Comparison of ENCODE assay signal across 8 cellular contexts in genomic region chr10:103069453-103070331, GRCh38.
A peak's percentile ranks its signal among the peaks of the same experiment; 100 is the strongest.
DNase-seq lines count a peak whose midpoint lies in the region; ATAC-seq and TF ChIP-seq lines count a peak whose summit lies in the region.

No MANE protein-coding gene starts in this region.

- CTCF ChIA-PET in MCF 10A (lab: Yijun Ruan, JAX) = interaction anchor here (0.6 to 3.9 kb wide), 21 partner anchors 9 to 591 kb away, joined by 3 to 52 read pairs (median 3); partner anchors contain the start of gene CNNM2

- H3K4me2 ChIP-seq in MM.1S (ENCODE audit: low read depth, low read length) = peak overlapping the region; percentile 32; the same call in 1 of the 2 replicates

- H3K4me3 Mint-ChIP-seq in MCF 10A (ENCODE audit: unreplicated experiment) = no peak overlapping the region

- peaks cover 5% of the 10 kb centered on the region for H3F3A ChIP-seq in MM.1S (ENCODE audit: insufficient read depth, low read length)

- H3K27ac Mint-ChIP-seq in MCF 10A (ENCODE audit: low read depth, unreplicated experiment) = no peak overlapping the region

- TF ChIP-seq CTCF in MM.1S (IDR thresholded peaks at IDR 0.05; ENCODE audit: low read length) (peak; percentile 80), VCaP (conservative IDR thresholded peaks at IDR 0.05) (peak; percentile 86), MCF 10A (IDR thresholded peaks at IDR 0.05; ENCODE audit: unreplicated experiment) (peak; percentile 72)

- ATAC-seq in GM21423 (IDR thresholded peaks at IDR 0.05; ENCODE audit: unreplicated experiment) (peak; percentile 62), HG03025 (IDR thresholded peaks at IDR 0.05; ENCODE audit: low FRiP score, unreplicated experiment) (no peak)

- peak overlapping the region; percentile 12; the same call in 1 of the 2 replicates for H2AFZ ChIP-seq in MM.1S (ENCODE audit: low read length)

- H3K36me3 Mint-ChIP-seq in MCF 10A (ENCODE audit: insufficient read depth, unreplicated experiment) = no peaks in the 10 kb centered on the region

- H3K27me3 Mint-ChIP-seq in MCF 10A (ENCODE audit: insufficient read depth, unreplicated experiment) = no peaks in the 10 kb centered on the region

- peaks cover 32% of the 10 kb centered on the region for H3K4me1 ChIP-seq in MM.1S (ENCODE audit: low read length)

- H3K27ac ChIP-seq in MM.1S (ENCODE audit: low read length) = peak overlapping the region; percentile 41; the same call in 1 of the 2 replicates
- no peak overlapping the region for H3K27ac ChIP-seq in VCaP

- no peaks in the 10 kb centered on the region for H4K20me1 ChIP-seq in MM.1S (ENCODE audit: insufficient read depth, low read length)

- intact Hi-C loops in MCF 10A (cut with micrococcal nuclease) = loop anchor here (1.0 to 10.0 kb wide), 4 partner anchors 175 to 415 kb away; no protein-coding TSS in a partner anchor

- H3K4me3 ChIP-seq in MM.1S (ENCODE audit: low read length) = 0 out of 2 replicates have a peak overlapping the region, but pooled peaks have one; percentile 8

- no peak overlapping the region for H3K9ac ChIP-seq in MM.1S (ENCODE audit: low read length)

- no peaks in the 10 kb centered on the region for H3K4me1 Mint-ChIP-seq in MCF 10A (ENCODE audit: insufficient read depth, unreplicated experiment)

- H3K9me2 ChIP-seq in MM.1S (replicated peaks; ENCODE audit: insufficient read depth, low read length) = no peaks in the 10 kb centered on the region

- no peaks in the 10 kb centered on the region for H3K9me3 ChIP-seq in MM.1S (replicated peaks; ENCODE audit: insufficient read depth, low read length)

- H3K36me3 ChIP-seq in MM.1S (replicated peaks; ENCODE audit: insufficient read depth, low read length) = no peaks in the 10 kb centered on the region

- POLR2A ChIA-PET in MCF 10A (lab: Yijun Ruan, JAX) = interaction anchor here (0.5 to 2.8 kb wide), 2 partner anchors 152 to 193 kb away, joined by 3 to 13 read pairs; partner anchors contain the start of gene CNNM2

- no peaks in the 10 kb centered on the region for H3K79me2 ChIP-seq in MM.1S (ENCODE audit: low read length)

- DNase-seq in D341Med (ENCODE audit: low spot score) (peak; percentile 69), MM.1S (peak; percentile 79), MCF 10A (ENCODE audit: unreplicated experiment) (peak; percentile 59), kidney tubule cell (ENCODE audit: low spot score) (peak; percentile 69)
- peak; percentile 73 for DNase-seq in stimulated activated CD4-positive, alpha-beta T cell treated with anti-CD3 and anti-CD28 coated beads, Interleukin-4, amount 100 ng/mL, for 24 hours

- no TSS peak for BruUV-seq in MCF 10A (replicated peaks; lab: Mats Ljungman, UMichigan)

- no peaks in the 10 kb centered on the region for H3K27me3 ChIP-seq in MM.1S (replicated peaks; ENCODE audit: insufficient read depth, low read length)

- no peaks in the 10 kb centered on the region for H3K9me3 Mint-ChIP-seq in MCF 10A (ENCODE audit: unreplicated experiment)
